ENCODE assay signal across 9 cellular contexts in the genomic region with DNA sequence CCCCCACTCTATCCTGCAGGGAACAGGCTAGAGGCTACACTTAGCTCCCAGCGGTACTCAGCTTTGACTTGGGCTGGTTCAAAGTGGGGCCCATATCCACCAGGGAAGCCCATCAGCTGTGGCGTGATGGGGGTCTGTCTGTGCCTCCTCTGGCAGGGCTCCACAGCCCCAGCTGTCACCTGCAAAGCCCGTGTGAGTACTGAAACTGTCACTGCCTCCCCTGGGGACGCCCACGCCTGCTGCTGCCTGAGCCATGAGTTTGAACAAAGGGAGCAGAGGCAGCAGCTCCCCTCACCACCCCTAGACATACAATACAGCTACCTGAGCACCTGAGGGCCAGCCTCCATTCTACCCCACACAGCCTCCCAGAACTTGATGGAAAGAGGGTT. TPM values are rescaled to one million over a fixed set of nuclear protein-coding genes. Genes with fewer than 3 reads are reported as not detected.
DNase-seq lines count a peak whose midpoint lies in the region; ATAC-seq and TF ChIP-seq lines count a peak whose summit lies in the region.
"Had no signal": no experiment of that assay in that cellular context is flagged by ENCODE, and none has a peak within 500 bp of the region (broad histone marks: within the 10 kb centered on the region; RNA-seq: fewer than 3 reads in every experiment).

No MANE protein-coding gene starts in this region.

- DNase-seq in CD4-positive, alpha-beta T cell: peak in 4 of 10 experiments; percentile 18 to 32 (median 24)
- DNase-seq in GM20000 (ENCODE audit: low spot score) (peak; percentile 68), posterior vena cava (ENCODE audit: low spot score) (no peak), left ventricle myocardium superior (no peak), DMS114 treated with DMSO at 0.1 percent for 48 hours (lab: John Stamatoyannopoulos, UW; ENCODE audit: unreplicated experiment) (no peak)
- DNase-seq in activated naive CD4-positive, alpha-beta T cell treated with anti-CD3 and anti-CD28 coated beads for 36 hours: peak; percentile 59

- H3K4me2 ChIP-seq in KMS-11: peak overlapping the region; percentile 85

- H3K9me3 Mint-ChIP-seq in CD4-positive, alpha-beta T cell: no peaks in the 10 kb centered on the region
- no peaks in the 10 kb centered on the region for H3K9me3 Mint-ChIP-seq in activated naive CD4-positive, alpha-beta T cell treated with anti-CD3 and anti-CD28 coated beads for 36 hours

- ATAC-seq in CD4-positive, alpha-beta T cell (ENCODE audit: poor library complexity): peak; percentile 18
- no peak for ATAC-seq in left ventricle myocardium superior

- peaks cover 54% of the 10 kb centered on the region for H3K4me1 ChIP-seq in KMS-11 (ENCODE audit: low read depth, poor library complexity, severe bottlenecking)
- H3K4me1 ChIP-seq in mucosa of stomach (ENCODE audit: control insufficient read depth, insufficient read depth, low read length): peaks cover 25% of the 10 kb centered on the region

- H3K4me3 ChIP-seq in KMS-11 (IDR thresholded peaks at IDR 0.05; ENCODE audit: insufficient read depth, low read depth, low read length) (no peak overlapping the region), mucosa of stomach (ENCODE audit: low read length) (peak overlapping the region; percentile 68)

- H3K36me3 ChIP-seq in KMS-11 (ENCODE audit: insufficient read depth) (no peaks in the 10 kb centered on the region), mucosa of stomach (ENCODE audit: control insufficient read depth, insufficient read depth, low read length) (no peaks in the 10 kb centered on the region)

- H3K27ac ChIP-seq in CD4-positive, alpha-beta T cell (ENCODE audit: low read depth, low read length): peak overlapping the region; percentile 65
- H3K27ac ChIP-seq in KMS-11: peak overlapping the region; percentile 86
- H3K27ac ChIP-seq: HL-60 had no signal

- peak overlapping the region; percentile 95 for H3K4me3 Mint-ChIP-seq in CD4-positive, alpha-beta T cell
- peak overlapping the region; percentile 83 for H3K4me3 Mint-ChIP-seq in activated naive CD4-positive, alpha-beta T cell treated with anti-CD3 and anti-CD28 coated beads for 36 hours

- H3K9ac ChIP-seq in KMS-11 (peak overlapping the region; percentile 70; the same call in 1 of the 2 replicates), mucosa of stomach (ENCODE audit: low read length) (peak overlapping the region; percentile 82)

- H3K4me1 Mint-ChIP-seq in CD4-positive, alpha-beta T cell (ENCODE audit: low read depth): peaks cover 64% of the 10 kb centered on the region
- peaks cover 45% of the 10 kb centered on the region for H3K4me1 Mint-ChIP-seq in activated naive CD4-positive, alpha-beta T cell treated with anti-CD3 and anti-CD28 coated beads for 36 hours (ENCODE audit: low read depth)

- no peaks in the 10 kb centered on the region for H3K79me2 ChIP-seq in KMS-11 (ENCODE audit: insufficient read depth, low read depth)

- H2AFZ ChIP-seq in KMS-11 (ENCODE audit: low read depth): 0 out of 2 replicates have a peak overlapping the region, but pooled peaks have one; percentile 10

- CTCF ChIA-PET in CD4-positive, alpha-beta T cell (lab: Charles Lee): interaction anchor here (0.7 to 2.0 kb wide), 8 partner anchors 12 to 181 kb away, joined by 3 to 9 read pairs (median 4); partner anchors contain the start of gene PRMT5
- CTCF ChIA-PET in activated naive CD4-positive, alpha-beta T cell treated with anti-CD3 and anti-CD28 coated beads for 36 hours (lab: Charles Lee): interaction anchor here (0.6 to 10.8 kb wide), 6 partner anchors 13 to 74 kb away, joined by 3 to 125 read pairs (median 4); partner anchors contain the start of gene LRP10

- no peaks in the 10 kb centered on the region for H4K20me1 ChIP-seq in KMS-11 (ENCODE audit: insufficient read depth)

- no peak for TF ChIP-seq CTCF in CD4-positive, alpha-beta T cell (IDR thresholded peaks at IDR 0.05)
- TF ChIP-seq CTCF in GM20000 (IDR thresholded peaks at IDR 0.05; ENCODE audit: extremely low read depth, missing control alignments): no peak
- TF ChIP-seq CTCF in KMS-11 (conservative IDR thresholded peaks at IDR 0.05; ENCODE audit: low read depth, low read length): no peak

- H3K27me3 ChIP-seq in CD4-positive, alpha-beta T cell (ENCODE audit: control insufficient read depth, insufficient read depth, low read length): no peaks in the 10 kb centered on the region
- no peaks in the 10 kb centered on the region for H3K27me3 ChIP-seq in KMS-11 (ENCODE audit: insufficient read depth, low read depth)
- H3K27me3 ChIP-seq in mucosa of stomach (ENCODE audit: control insufficient read depth, insufficient read depth, low read length): no peaks in the 10 kb centered on the region

- H3K27ac Mint-ChIP-seq in CD4-positive, alpha-beta T cell: peak overlapping the region; percentile 93
- H3K27ac Mint-ChIP-seq in activated naive CD4-positive, alpha-beta T cell treated with anti-CD3 and anti-CD28 coated beads for 36 hours: peak overlapping the region; percentile 13

- peaks cover 11% of the 10 kb centered on the region for H3K36me3 Mint-ChIP-seq in CD4-positive, alpha-beta T cell (ENCODE audit: low read depth)
- no peaks in the 10 kb centered on the region for H3K36me3 Mint-ChIP-seq in activated naive CD4-positive, alpha-beta T cell treated with anti-CD3 and anti-CD28 coated beads for 36 hours (ENCODE audit: low read depth)

- intact Hi-C loops in CD4-positive, alpha-beta T cell (cut with DNase I, micrococcal nuclease): loop anchor here (1.0 to 2.0 kb wide), 5 partner anchors 12 to 964 kb away; no protein-coding TSS in a partner anchor
- intact Hi-C loops in activated naive CD4-positive, alpha-beta T cell treated with anti-CD3 and anti-CD28 coated beads for 36 hours (cut with micrococcal nuclease): loop anchor here (1.0 to 2.0 kb wide), 5 partner anchors 12 to 59 kb away; partner anchors contain the start of genes LRP10, MRPL52, PRMT5 and RBM23
- intact Hi-C loops in posterior vena cava (cut with DNase I): no loop called here
- intact Hi-C loops in left ventricle myocardium superior (cut with micrococcal nuclease): no loop called here

- POLR2A ChIA-PET in CD4-positive, alpha-beta T cell (lab: Charles Lee): interaction anchor here (0.6 to 8.8 kb wide), 13 partner anchors 8 to 318 kb away, joined by 3 to 97 read pairs (median 4); partner anchors contain the start of genes HAUS4, LRP10 and OXA1L

- H3K27me3 Mint-ChIP-seq in CD4-positive, alpha-beta T cell: no peaks in the 10 kb centered on the region
- H3K27me3 Mint-ChIP-seq in activated naive CD4-positive, alpha-beta T cell treated with anti-CD3 and anti-CD28 coated beads for 36 hours (ENCODE audit: low read depth): peaks cover 2% of the 10 kb centered on the region

- H3K9me3 ChIP-seq in CD4-positive, alpha-beta T cell (ENCODE audit: control insufficient read depth, low read length): no peaks in the 10 kb centered on the region
- no peaks in the 10 kb centered on the region for H3K9me3 ChIP-seq in mucosa of stomach (ENCODE audit: control insufficient read depth, low read length)

RNA-seq across cellular contexts. Expression of gene REM2, which starts 5.0 kb away (rescaled TPM):
- total RNA-seq in CD4-positive, alpha-beta T cell: 1 to 10 TPM; 9.2 to 9.4 TPM
- total RNA-seq in activated naive CD4-positive, alpha-beta T cell treated with anti-CD3 and anti-CD28 coated beads for 36 hours: under 1 TPM; 0.69 to 0.74 TPM
- total RNA-seq in posterior vena cava (under 1 TPM; 0.23 to 0.43 TPM), left ventricle myocardium superior (not detected)

RNA-seq across cellular contexts. Expression of gene LRP10, which starts 16.4 kb away (rescaled TPM):
- 10 to 100 TPM; 52.4 to 54.6 TPM for total RNA-seq in CD4-positive, alpha-beta T cell
- 10 to 100 TPM; 71.9 to 75.2 TPM for total RNA-seq in activated naive CD4-positive, alpha-beta T cell treated with anti-CD3 and anti-CD28 coated beads for 36 hours
- total RNA-seq in posterior vena cava (100 to 1,000 TPM; 129 to 139 TPM), left ventricle myocardium superior (61.9 TPM)

RNA-seq across cellular contexts. Expression of gene RBM23, which starts 31.0 kb away (rescaled TPM):
- total RNA-seq in CD4-positive, alpha-beta T cell: 100 to 1,000 TPM in 1 of 2 experiments, 10 to 100 TPM in 1; 87.9 to 111 TPM
- 10 to 100 TPM; 53.5 to 61.2 TPM for total RNA-seq in activated naive CD4-positive, alpha-beta T cell treated with anti-CD3 and anti-CD28 coated beads for 36 hours
- total RNA-seq in posterior vena cava (10 to 100 TPM; 53.8 to 62.2 TPM), left ventricle myocardium superior (52.5 TPM)

RNA-seq across cellular contexts. Expression of gene PRMT5, which starts 41.2 kb away (rescaled TPM):
- 10 to 100 TPM; 15.6 to 19.3 TPM for total RNA-seq in CD4-positive, alpha-beta T cell
- total RNA-seq in activated naive CD4-positive, alpha-beta T cell treated with anti-CD3 and anti-CD28 coated beads for 36 hours: 10 to 100 TPM; 81.0 to 92.8 TPM
- total RNA-seq in posterior vena cava (10 to 100 TPM; 44.9 to 45.9 TPM), left ventricle myocardium superior (56.6 TPM)

RNA-seq across cellular contexts. Expression of gene MMP14, which starts 51.6 kb away (rescaled TPM):
- total RNA-seq in CD4-positive, alpha-beta T cell: 1 to 10 TPM; 2.6 to 2.9 TPM
- 1 to 10 TPM; 1.3 to 2.1 TPM for total RNA-seq in activated naive CD4-positive, alpha-beta T cell treated with anti-CD3 and anti-CD28 coated beads for 36 hours
- total RNA-seq in posterior vena cava (100 to 1,000 TPM; 229 to 234 TPM), left ventricle myocardium superior (19.9 TPM)

Comparison
In these comparisons a context has a peak if more than half of its experiments do, and no peak if none do; other contexts are left out.
1. DNase-seq: peak in GM20000 (single experiment) and activated naive CD4-positive, alpha-beta T cell treated with anti-CD3 and anti-CD28 coated beads for 36 hours (single experiment); none in posterior vena cava (single experiment), left ventricle myocardium superior (single experiment) and DMS114 treated with DMSO at 0.1 percent for 48 hours (single experiment).
2. intact Hi-C loops: an anchor here in CD4-positive, alpha-beta T cell (1.0 to 2.0 kb wide) and activated naive CD4-positive, alpha-beta T cell treated with anti-CD3 and anti-CD28 coated beads for 36 hours (1.0 to 2.0 kb wide); none called in posterior vena cava and left ventricle myocardium superior.